In genomic region chr22:30290318-30290678, GRCh38 we compare ENCODE assay signal across 8 cellular contexts. TPM values are rescaled to one million over a fixed set of nuclear protein-coding genes. Genes with fewer than 3 reads are reported as not detected.
A peak's percentile ranks its signal among the peaks of the same experiment; 100 is the strongest.
DNase-seq lines count a peak whose midpoint lies in the region; ATAC-seq, FAIRE-seq and TF ChIP-seq lines count a peak whose summit lies in the region.

No MANE protein-coding gene starts in this region.

- H3K9me3 ChIP-seq in SJSA1 (replicated peaks) (no peaks in the 10 kb centered on the region), small intestine (ENCODE audit: control insufficient read depth, low read depth) (no peaks in the 10 kb centered on the region)

- no peak overlapping the region for H3K4me3 ChIP-seq in SJSA1
- H3K4me3 ChIP-seq in small intestine (ENCODE audit: low read depth in 1 of 2, low read length in 2 of 2): no peak overlapping the region

- H3K36me3 ChIP-seq in SJSA1: peaks cover 38% of the 10 kb centered on the region
- peaks cover 4 to 18% of the 10 kb centered on the region in 2 donors for H3K36me3 ChIP-seq in small intestine (ENCODE audit: control insufficient read depth in 2 of 2, insufficient read depth in 2 of 2, low read length in 2 of 2)

- H3K27ac ChIP-seq in SJSA1 (peak overlapping the region; percentile 2; the same call in 1 of the 2 replicates), foreskin keratinocyte (no peak overlapping the region), small intestine (ENCODE audit: low read depth in 1 of 2, low read length in 1 of 2) (peak overlapping the region; percentile 2 to 65)

- H3K27me3 ChIP-seq in SJSA1 (replicated peaks) (no peaks in the 10 kb centered on the region), foreskin keratinocyte (no peaks in the 10 kb centered on the region), small intestine (ENCODE audit: control insufficient read depth in 2 of 2, insufficient read depth in 2 of 2, low read length in 2 of 2) (no peaks in the 10 kb centered on the region)

- H3K4me1 ChIP-seq in SJSA1 (replicated peaks) (peaks cover 34% of the 10 kb centered on the region), foreskin keratinocyte (peaks cover 18% of the 10 kb centered on the region), small intestine (ENCODE audit: control insufficient read depth in 2 of 2, insufficient read depth in 1 of 2, low read depth in 1 of 2, low read length in 1 of 2) (peaks cover 0 to 3% of the 10 kb centered on the region in 2 donors)

- WGBS in small intestine, 3 donors: 29 to 63% (median 42%) methylated on average over 3 of the region's 3 CpGs

- TF ChIP-seq CTCF in GM20000 (IDR thresholded peaks at IDR 0.05; ENCODE audit: extremely low read depth, missing control alignments): no peak
- no peak for TF ChIP-seq CTCF in foreskin keratinocyte (conservative IDR thresholded peaks at IDR 0.05)

- peak; percentile 3 for ATAC-seq in foreskin keratinocyte
- no peak for ATAC-seq in GM21528 (IDR thresholded peaks at IDR 0.05; ENCODE audit: low FRiP score, unreplicated experiment)

- DNase-seq in GM20000 (ENCODE audit: low spot score) (peak; percentile 57), SJSA1 (ENCODE audit: low read depth in 1 of 2, low spot score in 2 of 2) (peak in 1 of 2 experiments; percentile 18), foreskin keratinocyte (peak in 1 of 2 donors; percentile 62), small intestine (no peak), SW 1271 (lab: John Stamatoyannopoulos, UW) (no peak), pons (ENCODE audit: low spot score) (no peak)
- no peak for DNase-seq in stimulated activated CD4-positive, alpha-beta T cell treated with anti-CD3 and anti-CD28 coated beads, Interleukin-2, amount 100 ng/mL, for 48 hours

- no peak for FAIRE-seq in small intestine (lab: Jason Lieb, UNC)

RNA-seq across cellular contexts. Expression of gene CASTOR1, which starts 1.0 kb away (rescaled TPM):
- total RNA-seq in SJSA1 (2014; rRNA removed; shearing (Covaris generic)): 9.1 and 10.8 TPM in 2 replicates
- total RNA-seq in foreskin keratinocyte: 3.2 and 3.5 TPM in 2 replicates
- polyA plus RNA-seq in foreskin keratinocyte (2.4 and 3.1 TPM in 2 replicates), small intestine (1 to 10 TPM; 2.0 to 7.0 (median 2.2) TPM)

RNA-seq across cellular contexts. Expression of gene OSM, which starts 23.6 kb away (rescaled TPM):
- not detected in 2 replicates for total RNA-seq in SJSA1 (2014; rRNA removed; shearing (Covaris generic))
- not detected in 2 replicates for total RNA-seq in foreskin keratinocyte
- polyA plus RNA-seq in foreskin keratinocyte (not detected in 2 replicates), small intestine (under 1 TPM in 1 of 3 donors, not detected in 2; 0.55 TPM)

RNA-seq across cellular contexts. Expression of gene TBC1D10A, which starts 36.4 kb away (rescaled TPM):
- 17.4 and 18.1 TPM in 2 replicates for total RNA-seq in SJSA1 (2014; rRNA removed; shearing (Covaris generic))
- total RNA-seq in foreskin keratinocyte: 15.0 and 16.2 TPM in 2 replicates
- 15.2 and 15.5 TPM in 2 replicates for polyA plus RNA-seq in foreskin keratinocyte
- 10 to 100 TPM in 2 of 3 donors, 1 to 10 TPM in 1; 8.5 to 16.3 (median 13.5) TPM for polyA plus RNA-seq in small intestine

RNA-seq across cellular contexts. Expression of gene LIF, which starts 43.7 kb away (rescaled TPM):
- 1.4 and 5.5 TPM in 2 replicates for total RNA-seq in SJSA1 (2014; rRNA removed; shearing (Covaris generic))
- 0.17 and 0.25 TPM in 2 replicates for total RNA-seq in foreskin keratinocyte
- 0.18 and 0.19 TPM in 2 replicates for polyA plus RNA-seq in foreskin keratinocyte
- 1 to 10 TPM; 3.0 to 7.7 (median 4.2) TPM for polyA plus RNA-seq in small intestine
